In the genomic region with DNA sequence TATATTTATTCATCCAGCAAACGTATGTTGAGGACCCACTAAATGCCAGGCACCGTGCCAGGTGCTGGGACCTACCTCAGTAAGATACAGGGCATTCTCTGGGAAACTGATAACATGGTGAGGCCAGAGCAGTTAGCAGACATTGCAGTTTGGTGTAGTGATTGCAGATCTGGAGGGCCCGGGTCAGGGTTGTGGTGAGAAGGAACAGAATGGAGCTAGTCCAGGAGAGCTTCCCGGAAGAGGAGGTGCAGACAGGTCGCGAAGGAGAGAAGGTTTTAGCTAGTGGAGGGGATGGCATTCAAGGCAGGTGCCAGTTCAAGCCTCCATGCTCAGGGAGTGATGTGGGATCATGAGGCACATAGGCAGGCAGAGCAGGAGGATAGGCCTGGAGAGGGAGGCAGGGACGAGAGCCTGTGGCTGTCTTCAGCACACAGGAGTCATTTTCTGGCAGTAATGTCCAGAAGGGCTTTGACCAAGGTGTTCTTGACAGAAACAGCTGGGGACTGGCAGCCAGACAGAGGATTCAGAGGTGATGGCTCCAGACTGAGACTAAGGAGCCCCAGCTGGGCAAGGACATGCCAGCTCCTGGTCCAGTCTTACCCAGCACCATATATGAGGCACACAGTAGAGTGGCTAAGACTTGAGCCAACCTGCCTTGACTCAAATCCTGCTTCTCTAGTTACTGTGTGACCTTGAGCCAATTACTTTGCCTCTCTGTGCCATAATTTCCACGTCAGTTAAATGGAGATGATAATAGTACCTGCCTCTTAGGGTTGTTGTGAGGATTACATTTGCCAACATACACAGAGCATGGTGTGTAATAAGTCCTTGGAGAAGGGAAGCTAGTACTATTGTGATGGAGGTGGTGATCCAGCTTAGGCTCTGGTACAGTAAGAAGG, we compare ENCODE assay signal across 1 cellular context.
TF ChIP-seq lines count a peak whose summit lies in the region.

No MANE protein-coding gene starts in this region.

TF ChIP-seq in IMR-90, 13 proteins besides CTCF, POLR2A, EP300 and RAD21:
- TF ChIP-seq RFX5 (IDR thresholded peaks at IDR 0.05; ENCODE audit: low read depth, low read length): no peak
- no peak for TF ChIP-seq NFE2L2 (IDR thresholded peaks at IDR 0.05; ENCODE audit: low read depth, low read length)
- TF ChIP-seq MXI1 (IDR thresholded peaks at IDR 0.05; ENCODE audit: borderline replicate concordance, low read depth, low read length): no peak
- TF ChIP-seq ELK1 (IDR thresholded peaks at IDR 0.05; ENCODE audit: borderline replicate concordance, low read depth, low read length): no peak
